8 cellular contexts compared by ENCODE assay signal in the genomic region with DNA sequence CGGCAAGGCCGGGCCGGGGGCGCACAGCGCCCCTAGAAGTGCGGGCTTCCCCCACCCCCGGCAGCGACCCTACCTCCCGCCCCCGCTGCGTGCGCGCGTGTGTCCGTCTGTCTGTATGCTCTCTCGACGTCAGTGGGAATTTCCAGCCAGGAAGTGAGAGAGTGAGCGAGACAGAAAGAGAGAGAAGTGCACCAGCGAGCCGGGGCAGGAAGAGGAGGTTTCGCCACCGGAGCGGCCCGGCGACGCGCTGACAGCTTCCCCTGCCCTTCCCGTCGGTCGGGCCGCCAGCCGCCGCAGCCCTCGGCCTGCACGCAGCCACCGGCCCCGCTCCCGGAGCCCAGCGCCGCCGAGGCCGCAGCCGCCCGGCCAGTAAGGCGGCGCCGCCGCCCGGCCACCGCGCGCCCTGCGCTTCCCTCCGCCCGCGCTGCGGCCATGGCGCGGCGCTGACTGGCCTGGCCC.
DNase-seq lines count a peak whose midpoint lies in the region; ATAC-seq lines count a peak whose summit lies in the region.

A gene with protein sequence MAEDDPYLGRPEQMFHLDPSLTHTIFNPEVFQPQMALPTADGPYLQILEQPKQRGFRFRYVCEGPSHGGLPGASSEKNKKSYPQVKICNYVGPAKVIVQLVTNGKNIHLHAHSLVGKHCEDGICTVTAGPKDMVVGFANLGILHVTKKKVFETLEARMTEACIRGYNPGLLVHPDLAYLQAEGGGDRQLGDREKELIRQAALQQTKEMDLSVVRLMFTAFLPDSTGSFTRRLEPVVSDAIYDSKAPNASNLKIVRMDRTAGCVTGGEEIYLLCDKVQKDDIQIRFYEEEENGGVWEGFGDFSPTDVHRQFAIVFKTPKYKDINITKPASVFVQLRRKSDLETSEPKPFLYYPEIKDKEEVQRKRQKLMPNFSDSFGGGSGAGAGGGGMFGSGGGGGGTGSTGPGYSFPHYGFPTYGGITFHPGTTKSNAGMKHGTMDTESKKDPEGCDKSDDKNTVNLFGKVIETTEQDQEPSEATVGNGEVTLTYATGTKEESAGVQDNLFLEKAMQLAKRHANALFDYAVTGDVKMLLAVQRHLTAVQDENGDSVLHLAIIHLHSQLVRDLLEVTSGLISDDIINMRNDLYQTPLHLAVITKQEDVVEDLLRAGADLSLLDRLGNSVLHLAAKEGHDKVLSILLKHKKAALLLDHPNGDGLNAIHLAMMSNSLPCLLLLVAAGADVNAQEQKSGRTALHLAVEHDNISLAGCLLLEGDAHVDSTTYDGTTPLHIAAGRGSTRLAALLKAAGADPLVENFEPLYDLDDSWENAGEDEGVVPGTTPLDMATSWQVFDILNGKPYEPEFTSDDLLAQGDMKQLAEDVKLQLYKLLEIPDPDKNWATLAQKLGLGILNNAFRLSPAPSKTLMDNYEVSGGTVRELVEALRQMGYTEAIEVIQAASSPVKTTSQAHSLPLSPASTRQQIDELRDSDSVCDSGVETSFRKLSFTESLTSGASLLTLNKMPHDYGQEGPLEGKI (plus strand): TSS at position 184 of the 459 bp plus-strand sequence. CDS start 24,160 bp downstream, outside the sequence.

- peak; percentile 71 for DNase-seq in SIG-M5 treated with dmso at 0.1 percent for 504 hours (lab: John Stamatoyannopoulos, UW; ENCODE audit: unreplicated experiment)
- no peak for DNase-seq in SIG-M5 (lab: John Stamatoyannopoulos, UW)
- peak; percentile 19 to 75 for DNase-seq in NCI-H526 (lab: John Stamatoyannopoulos, UW)
- DNase-seq in activated CD8-positive, alpha-beta memory T cell treated with anti-CD3 and anti-CD28 coated beads for 4 hours (ENCODE audit: low read depth in 2 of 2), result peak; percentile 83 to 86
- DNase-seq in midbrain (lab: John Stamatoyannopoulos, UW), result peak; percentile 70
- DNase-seq in stimulated activated CD8-positive, alpha-beta memory T cell treated with anti-CD3 and anti-CD28 coated beads, Interleukin-2, amount 100 ng/mL, for 48 hours (ENCODE audit: low read depth in 2 of 2), result peak; percentile 62 to 66

- H3K36me3 ChIP-seq in endocrine pancreas (ENCODE audit: control insufficient read depth, insufficient read depth, low read length), result no peaks in the 10 kb centered on the region

- peak within 1 kb of the TSS; percentile 98 for H3K9ac ChIP-seq in endocrine pancreas (ENCODE audit: control insufficient read depth, insufficient read depth, low read length)

- H3K4me3 ChIP-seq in endocrine pancreas (ENCODE audit: control insufficient read depth, insufficient read depth, low read length), result peak within 1 kb of the TSS; percentile 93

- ATAC-seq in HG02943 (IDR thresholded peaks at IDR 0.05; ENCODE audit: low read depth, unreplicated experiment), result peak; percentile 54

- H3K9me3 ChIP-seq in endocrine pancreas (ENCODE audit: control insufficient read depth, low read length), result no peaks in the 10 kb centered on the region

- H3K4me1 ChIP-seq in endocrine pancreas (ENCODE audit: control insufficient read depth, insufficient read depth, low read length), result peaks cover 26% of the 10 kb centered on the region

- no peaks in the 10 kb centered on the region for H3K27me3 ChIP-seq in endocrine pancreas (ENCODE audit: control insufficient read depth, insufficient read depth, low read length)
